Comparison of ENCODE assay signal across 20 cellular contexts in genomic region chr5:56406838-56407237, GRCh38.
DNase-seq lines count a peak whose midpoint lies in the region; ATAC-seq, FAIRE-seq and TF ChIP-seq lines count a peak whose summit lies in the region.
"Had no signal": no experiment of that assay in that cellular context is flagged by ENCODE, and none has a peak within 500 bp of the region (broad histone marks: within the 10 kb centered on the region; RNA-seq: fewer than 3 reads in every experiment).

No MANE protein-coding gene starts in this region.

- H3K9me3 ChIP-seq in Caco-2 (no peaks in the 10 kb centered on the region), Karpas-422 (ENCODE audit: low read length) (no peaks in the 10 kb centered on the region), neuronal stem cell (replicated peaks in 1 of 2; ENCODE audit: control insufficient read depth in 2 of 2, insufficient read depth in 1 of 2, low read depth in 1 of 2, low read length in 2 of 2) (no peaks in the 10 kb centered on the region)

- FAIRE-seq in GM12892 (lab: Jason Lieb, UNC) = no peak
- FAIRE-seq: GM12878 had no signal

- H3K27ac ChIP-seq in Karpas-422 (ENCODE audit: low read length) (no peak overlapping the region), neuronal stem cell (replicated peaks; ENCODE audit: low read length) (no peak overlapping the region)

- no peaks in the 10 kb centered on the region for H3K36me3 Mint-ChIP-seq in Caco-2 (ENCODE audit: insufficient read depth, unreplicated experiment)
- no peaks in the 10 kb centered on the region for H3K36me3 Mint-ChIP-seq in dendritic cell treated with granulocyte-macrophage colony-stimulating factor and Interleukin-4, amounts not matched to agents 40 ng/mL and 50 ng/mL, for 4 days (ENCODE audit: low read depth)
- no peaks in the 10 kb centered on the region for H3K36me3 Mint-ChIP-seq in activated T-cell treated with anti-CD3 and anti-CD28 coated beads, Interleukin-2, amount 50 U/mL, for 72 hours (ENCODE audit: insufficient read depth in 2 of 2)
- H3K36me3 Mint-ChIP-seq: CD4-positive, CD25-positive, alpha-beta regulatory T cell had no signal

- peaks cover 56% of the 10 kb centered on the region for H3K4me1 Mint-ChIP-seq in Caco-2 (ENCODE audit: low read depth, unreplicated experiment)
- H3K4me1 Mint-ChIP-seq in dendritic cell treated with granulocyte-macrophage colony-stimulating factor and Interleukin-4, amounts not matched to agents 40 ng/mL and 50 ng/mL, for 4 days (ENCODE audit: low read depth) = peaks cover 35% of the 10 kb centered on the region
- H3K4me1 Mint-ChIP-seq in activated T-cell treated with anti-CD3 and anti-CD28 coated beads, Interleukin-2, amount 50 U/mL, for 72 hours (ENCODE audit: low read depth) = no peaks in the 10 kb centered on the region

- H2BK15ac ChIP-seq in neuronal stem cell (ENCODE audit: low read length) = peak overlapping the region; percentile 59

- H3K23ac ChIP-seq in neuronal stem cell (ENCODE audit: low read depth, low read length, poor library complexity) = no peak overlapping the region

- POLR2A ChIA-PET in Caco-2 (lab: Charles Lee) = interaction anchor here (0.7 kb wide), 1 partner anchor 69 kb away, joined by 3 read pairs; no protein-coding TSS in a partner anchor

- H3K9ac ChIP-seq in Karpas-422 (ENCODE audit: low read length) = no peak overlapping the region
- no peak overlapping the region for H3K9ac ChIP-seq in neuronal stem cell (ENCODE audit: low read depth, low read length, poor library complexity)

- no peak overlapping the region for H3K4ac ChIP-seq in neuronal stem cell (ENCODE audit: low read length)

- peak overlapping the region; percentile 9 for H2AK5ac ChIP-seq in neuronal stem cell (ENCODE audit: low read depth, low read length)

- H3K79me1 ChIP-seq in neuronal stem cell (ENCODE audit: low read depth, low read length) = no peaks in the 10 kb centered on the region

- H3K4me2 ChIP-seq in Karpas-422 (ENCODE audit: low read depth, low read length, poor library complexity, severe bottlenecking) (no peak overlapping the region), neuronal stem cell (ENCODE audit: insufficient read depth, low read length, poor library complexity, severe bottlenecking) (no peak overlapping the region)

- CTCF ChIA-PET in Caco-2 (lab: Charles Lee) = interaction anchor here (1.1 kb wide), 1 partner anchor 9 kb away, joined by 3 read pairs; no protein-coding TSS in a partner anchor

- ATAC-seq in activated T-cell treated with anti-CD3 and anti-CD28 coated beads, Interleukin-2, amount 50 U/mL, for 72 hours (replicated peaks in 1 of 2) = no peak
- ATAC-seq: GM12878, Right ventricle myocardium inferior had no signal

- no peak for TF ChIP-seq POLR2A in GM12892 (IDR thresholded peaks at IDR 0.05; ENCODE audit: low read depth, low read length)

- H3K27me3 ChIP-seq in Caco-2 (replicated peaks; ENCODE audit: control insufficient read depth, insufficient read depth, low read length) (no peaks in the 10 kb centered on the region), Karpas-422 (ENCODE audit: low read length) (no peaks in the 10 kb centered on the region), neuronal stem cell (ENCODE audit: control insufficient read depth in 3 of 3, insufficient read depth in 3 of 3, low read depth in 1 of 3, low read length in 3 of 3) (no peaks in the 10 kb centered on the region)

- H3K27me3 Mint-ChIP-seq in Caco-2 (ENCODE audit: insufficient read depth, unreplicated experiment) = no peaks in the 10 kb centered on the region
- no peaks in the 10 kb centered on the region for H3K27me3 Mint-ChIP-seq in dendritic cell treated with granulocyte-macrophage colony-stimulating factor and Interleukin-4, amounts not matched to agents 40 ng/mL and 50 ng/mL, for 4 days
- no peaks in the 10 kb centered on the region for H3K27me3 Mint-ChIP-seq in activated T-cell treated with anti-CD3 and anti-CD28 coated beads, Interleukin-2, amount 50 U/mL, for 72 hours (ENCODE audit: low read depth)

- no peak overlapping the region for H2BK5ac ChIP-seq in neuronal stem cell (ENCODE audit: low read length)

- H3K27ac Mint-ChIP-seq in Caco-2 (ENCODE audit: unreplicated experiment) = peak overlapping the region; percentile 97
- H3K27ac Mint-ChIP-seq in dendritic cell treated with granulocyte-macrophage colony-stimulating factor and Interleukin-4, amounts not matched to agents 40 ng/mL and 50 ng/mL, for 4 days = peak overlapping the region; percentile 25
- no peak overlapping the region for H3K27ac Mint-ChIP-seq in activated T-cell treated with anti-CD3 and anti-CD28 coated beads, Interleukin-2, amount 50 U/mL, for 72 hours
- H3K27ac Mint-ChIP-seq: CD4-positive, CD25-positive, alpha-beta regulatory T cell; H9; HFFc6 had no signal

- H2AFZ ChIP-seq in Karpas-422 (ENCODE audit: low read length) (peak overlapping the region; percentile 52; the same call in 1 of the 2 replicates), neuronal stem cell (ENCODE audit: low read length) (no peak overlapping the region)

- DNase-seq in Caco-2 (no peak), Karpas-422 (no peak), neuronal stem cell (ENCODE audit: low spot score) (no peak), HuH-7.5 (ENCODE audit: low spot score) (no peak), GM12892 (ENCODE audit: insufficient read length) (no peak)
- no peak for DNase-seq in activated T-cell treated with anti-CD3 and anti-CD28 coated beads, Interleukin-2, amount 50 U/mL, for 72 hours
- DNase-seq: CD4-positive, CD25-positive, alpha-beta regulatory T cell; COR-L47; DND-41; H9; HFFc6; KBM-7; MV-4-11; NCI-H1105 treated with DMSO at 0.1 percent for 48 hours; NCI-H2029 treated with DMSO at 0.1 percent for 48 hours; NCI-H345; NCI-H524 had no signal

- H2BK12ac ChIP-seq in neuronal stem cell (ENCODE audit: low read length) = no peak overlapping the region

- BruUV-seq in Caco-2 (replicated peaks; lab: Mats Ljungman, UMichigan) = no TSS peak

- intact Hi-C loops in Caco-2 (cut with micrococcal nuclease; ENCODE audit: unreplicated experiment) = loop anchor here (1.0 to 10.0 kb wide), 4 partner anchors 8 to 78 kb away; no protein-coding TSS in a partner anchor
- intact Hi-C loops in dendritic cell treated with granulocyte-macrophage colony-stimulating factor and Interleukin-4, amounts not matched to agents 40 ng/mL and 50 ng/mL, for 4 days (cut with micrococcal nuclease) = no loop called here

- TF ChIP-seq CTCF in Caco-2 (IDR thresholded peaks at IDR 0.05; ENCODE audit: insufficient read depth in 1 of 2, low read depth in 1 of 2, low read length in 1 of 2, severe bottlenecking in 1 of 2, unreplicated experiment in 1 of 2) = no peak

- H4K20me1 ChIP-seq in Karpas-422 (ENCODE audit: insufficient read depth, low read depth, low read length) = no peaks in the 10 kb centered on the region

- no peak overlapping the region for H3K4me3 Mint-ChIP-seq in Caco-2 (ENCODE audit: unreplicated experiment)
- no peak overlapping the region for H3K4me3 Mint-ChIP-seq in dendritic cell treated with granulocyte-macrophage colony-stimulating factor and Interleukin-4, amounts not matched to agents 40 ng/mL and 50 ng/mL, for 4 days
- H3K4me3 Mint-ChIP-seq in activated T-cell treated with anti-CD3 and anti-CD28 coated beads, Interleukin-2, amount 50 U/mL, for 72 hours = no peak overlapping the region
- H3K4me3 Mint-ChIP-seq: CD4-positive, CD25-positive, alpha-beta regulatory T cell; H9; HFFc6 had no signal

- H3K18ac ChIP-seq in neuronal stem cell (ENCODE audit: low read length) = no peak overlapping the region

- no CpG with 5 or more reads among the region's 2 CpGs for WGBS in neuronal stem cell (ENCODE audit: extremely low coverage in 2 of 2, insufficient read length in 2 of 2, insufficient replicate concordance in 1 of 2), 2 donors

- no peak overlapping the region for H4K91ac ChIP-seq in neuronal stem cell (ENCODE audit: low read depth, low read length, poor library complexity)

- H3K4me1 ChIP-seq in Caco-2 (peaks cover 96% of the 10 kb centered on the region), Karpas-422 (ENCODE audit: low read length) (peaks cover 17% of the 10 kb centered on the region), neuronal stem cell (ENCODE audit: control insufficient read depth in 2 of 2, insufficient read depth in 1 of 2, low read depth in 1 of 2, low read length in 2 of 2) (peaks cover 0 to 5% of the 10 kb centered on the region in 2 donors)

- no peak overlapping the region for H2BK120ac ChIP-seq in neuronal stem cell (ENCODE audit: low read depth, low read length)

- no peaks in the 10 kb centered on the region for H3K9me2 ChIP-seq in Karpas-422 (replicated peaks; ENCODE audit: insufficient read depth, low read length)

- H3K9me3 Mint-ChIP-seq in Caco-2 (ENCODE audit: unreplicated experiment) = no peaks in the 10 kb centered on the region
- H3K9me3 Mint-ChIP-seq in dendritic cell treated with granulocyte-macrophage colony-stimulating factor and Interleukin-4, amounts not matched to agents 40 ng/mL and 50 ng/mL, for 4 days = no peaks in the 10 kb centered on the region
- no peaks in the 10 kb centered on the region for H3K9me3 Mint-ChIP-seq in activated T-cell treated with anti-CD3 and anti-CD28 coated beads, Interleukin-2, amount 50 U/mL, for 72 hours
- H3K9me3 Mint-ChIP-seq: CD4-positive, CD25-positive, alpha-beta regulatory T cell; H9; HFFc6 had no signal

- H3K4me3 ChIP-seq in Caco-2 (ENCODE audit: low read depth, low read length) (no peak overlapping the region), Karpas-422 (ENCODE audit: low read length) (no peak overlapping the region), neuronal stem cell (ENCODE audit: low read length in 2 of 2) (no peak overlapping the region)
- H3K4me3 ChIP-seq: GM12878 had no signal

- no peaks in the 10 kb centered on the region for H3K79me2 ChIP-seq in Karpas-422 (ENCODE audit: low read length)

- H4K8ac ChIP-seq in neuronal stem cell (ENCODE audit: low read depth, low read length) = no peak overlapping the region

- H3K14ac ChIP-seq in neuronal stem cell (ENCODE audit: low read length) = no peak overlapping the region

- no peaks in the 10 kb centered on the region for H3K36me3 ChIP-seq in Caco-2 (ENCODE audit: control insufficient read depth, insufficient read depth, low read length)
- no peaks in the 10 kb centered on the region for H3K36me3 ChIP-seq in Karpas-422 (ENCODE audit: insufficient read depth, low read length)
- H3K36me3 ChIP-seq in neuronal stem cell (replicated peaks in 1 of 2; ENCODE audit: control insufficient read depth in 2 of 2, insufficient read depth in 2 of 2, low read length in 2 of 2) = no peaks in the 10 kb centered on the region
